In genomic region chr21:18801468-18801867, GRCh38 we compare ENCODE assay signal across 10 cellular contexts.
DNase-seq lines count a peak whose midpoint lies in the region; ATAC-seq and TF ChIP-seq lines count a peak whose summit lies in the region.
"Had no signal": no experiment of that assay in that cellular context is flagged by ENCODE, and none has a peak within 500 bp of the region (broad histone marks: within the 10 kb centered on the region; RNA-seq: fewer than 3 reads in every experiment).

No MANE protein-coding gene starts in this region.

- TF ChIP-seq CTCF in DND-41 (IDR thresholded peaks at IDR 0.05; ENCODE audit: borderline replicate concordance, extremely low read depth, low read length, poor library complexity, severe bottlenecking), result peak; percentile 5

- H3K9me3 Mint-ChIP-seq in activated CD4-positive, alpha-beta T cell treated with anti-CD3 and anti-CD28 coated beads for 36 hours (ENCODE audit: low read depth), result peaks cover 18% of the 10 kb centered on the region

- no peak overlapping the region for H3K27ac Mint-ChIP-seq in activated CD4-positive, alpha-beta T cell treated with anti-CD3 and anti-CD28 coated beads for 36 hours

- no peak overlapping the region for H3K4me2 ChIP-seq in DND-41 (ENCODE audit: insufficient read depth, low read length)

- DNase-seq in DND-41, result no peak
- peak; percentile 11 for DNase-seq in HT-29 (ENCODE audit: low spot score)
- DNase-seq in RPMI8226, result peak; percentile 14
- peak; percentile 4 for DNase-seq in glomerular visceral epithelial cell (ENCODE audit: extremely low spot score)
- DNase-seq in activated CD4-positive, alpha-beta T cell treated with anti-CD3 and anti-CD28 coated beads for 36 hours, result no peak
- no peak for DNase-seq in NCI-H1048 (lab: John Stamatoyannopoulos, UW)
- no peak for DNase-seq in NCI-H2196 treated with DMSO at 0.1 percent for 48 hours (lab: John Stamatoyannopoulos, UW; ENCODE audit: unreplicated experiment)
- DNase-seq: cerebellar nuclear complex, DMS79 treated with DMSO at 0.1 percent for 48 hours, foreskin fibroblast had no signal

- H3K36me3 Mint-ChIP-seq in activated CD4-positive, alpha-beta T cell treated with anti-CD3 and anti-CD28 coated beads for 36 hours (ENCODE audit: low read depth), result no peaks in the 10 kb centered on the region

- no peaks in the 10 kb centered on the region for H3K4me1 ChIP-seq in DND-41 (ENCODE audit: insufficient read depth, low read length)

- no peak overlapping the region for H3K9ac ChIP-seq in DND-41 (ENCODE audit: low read depth, low read length)

- H3K4me1 Mint-ChIP-seq in activated CD4-positive, alpha-beta T cell treated with anti-CD3 and anti-CD28 coated beads for 36 hours, result no peaks in the 10 kb centered on the region

- no peaks in the 10 kb centered on the region for H3K27me3 Mint-ChIP-seq in activated CD4-positive, alpha-beta T cell treated with anti-CD3 and anti-CD28 coated beads for 36 hours

- H3K4me3 ChIP-seq in DND-41 (ENCODE audit: low read depth in 1 of 2, low read length in 2 of 2), result no peak overlapping the region

- H4K20me1 ChIP-seq in DND-41 (ENCODE audit: insufficient read depth, low read length), result no peaks in the 10 kb centered on the region

- H3K9me3 ChIP-seq in DND-41 (ENCODE audit: insufficient read depth, low read length, severe bottlenecking), result no peaks in the 10 kb centered on the region

- no peaks in the 10 kb centered on the region for H3K36me3 ChIP-seq in DND-41 (ENCODE audit: insufficient read depth, low read length)

- no peaks in the 10 kb centered on the region for H3K79me2 ChIP-seq in DND-41 (ENCODE audit: insufficient read depth, low read length)

- no peak overlapping the region for H2AFZ ChIP-seq in DND-41 (ENCODE audit: low read depth, low read length)

- intact Hi-C loops in activated CD4-positive, alpha-beta T cell treated with anti-CD3 and anti-CD28 coated beads for 36 hours (cut with DNase I, micrococcal nuclease), result no loop called here

- no peak overlapping the region for H3K27ac ChIP-seq in DND-41 (ENCODE audit: low read length)

- no peak overlapping the region for H3K4me3 Mint-ChIP-seq in activated CD4-positive, alpha-beta T cell treated with anti-CD3 and anti-CD28 coated beads for 36 hours

- no peak for ATAC-seq in DND-41 (ENCODE audit: insufficient read depth, low read depth)
- ATAC-seq in activated CD4-positive, alpha-beta T cell treated with anti-CD3 and anti-CD28 coated beads for 36 hours, result no peak

- CTCF ChIA-PET in activated CD4-positive, alpha-beta T cell treated with anti-CD3 and anti-CD28 coated beads for 36 hours (lab: Charles Lee), result no interaction called here

- POLR2A ChIA-PET in activated CD4-positive, alpha-beta T cell treated with anti-CD3 and anti-CD28 coated beads for 36 hours (lab: Charles Lee), result no interaction called here

- no peaks in the 10 kb centered on the region for H3K27me3 ChIP-seq in DND-41 (ENCODE audit: insufficient read depth, low read length, poor library complexity)

Comparison
In these comparisons a context has a peak if more than half of its experiments do, and no peak if none do; other contexts are left out.
1. DNase-seq: peak in HT-29 (single experiment), RPMI8226 (single experiment) and glomerular visceral epithelial cell (single experiment); none in DND-41 (single experiment), activated CD4-positive, alpha-beta T cell treated with anti-CD3 and anti-CD28 coated beads for 36 hours (single experiment), NCI-H1048 (single experiment) and NCI-H2196 treated with DMSO at 0.1 percent for 48 hours (single experiment).